1 cellular context compared by ENCODE assay signal in the genomic region with DNA sequence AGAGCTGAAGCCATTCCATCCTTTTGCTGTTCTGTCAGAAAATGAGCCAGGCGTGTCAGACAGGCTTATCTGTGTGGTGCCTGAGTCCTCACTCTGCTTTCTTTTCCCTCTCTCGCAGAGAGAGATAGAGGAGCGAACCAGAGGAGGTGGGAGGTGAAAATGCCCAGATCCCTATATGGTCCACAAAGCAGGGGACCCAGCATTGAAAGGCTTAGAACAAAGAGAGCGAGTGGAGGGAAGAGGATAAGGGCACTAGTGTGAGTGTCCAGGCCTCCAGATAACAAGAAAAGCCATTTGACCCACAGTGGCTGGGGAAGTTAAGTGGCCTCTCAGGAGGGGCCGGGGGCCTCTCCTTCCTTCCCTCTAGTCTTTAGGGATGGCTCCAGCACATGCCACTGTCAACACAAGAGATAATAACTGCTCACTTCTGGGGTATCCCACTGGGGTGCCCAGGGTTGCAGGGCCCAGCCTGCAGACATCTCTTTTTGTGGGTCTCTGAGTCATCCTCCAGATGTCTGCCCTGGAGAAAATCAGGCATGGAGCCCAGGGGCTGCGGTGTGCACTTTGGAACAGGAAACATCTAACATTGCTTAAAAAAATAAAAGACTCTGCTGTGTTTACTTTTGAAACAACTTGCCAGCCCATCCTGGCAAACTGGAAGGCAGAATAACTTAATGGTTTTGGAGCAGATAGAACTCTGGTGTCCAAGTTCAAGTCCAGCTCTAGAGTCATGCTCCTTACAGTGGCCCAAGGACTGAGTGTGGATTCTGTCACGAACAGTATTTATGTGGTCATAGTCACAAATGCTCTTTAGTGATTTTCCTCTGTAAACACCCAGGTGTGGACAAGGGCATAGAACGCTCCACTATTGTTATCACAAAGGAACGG.
TF ChIP-seq lines count a peak whose summit lies in the region.

No MANE protein-coding gene starts in this region.

TF ChIP-seq in IMR-90, 13 proteins besides CTCF, POLR2A, EP300 and RAD21 (continued from another document):
- TF ChIP-seq, protein P1, sequence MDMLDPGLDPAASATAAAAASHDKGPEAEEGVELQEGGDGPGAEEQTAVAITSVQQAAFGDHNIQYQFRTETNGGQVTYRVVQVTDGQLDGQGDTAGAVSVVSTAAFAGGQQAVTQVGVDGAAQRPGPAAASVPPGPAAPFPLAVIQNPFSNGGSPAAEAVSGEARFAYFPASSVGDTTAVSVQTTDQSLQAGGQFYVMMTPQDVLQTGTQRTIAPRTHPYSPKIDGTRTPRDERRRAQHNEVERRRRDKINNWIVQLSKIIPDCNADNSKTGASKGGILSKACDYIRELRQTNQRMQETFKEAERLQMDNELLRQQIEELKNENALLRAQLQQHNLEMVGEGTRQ (IDR thresholded peaks at IDR 0.05; ENCODE audit: low read depth, low read length), result no peak; the same call in 1 of the 2 replicates
TF ChIP-seq in IMR-90: peak in this region for 1.
